Comparison of ENCODE assay signal across 22 cellular contexts in the genomic region with DNA sequence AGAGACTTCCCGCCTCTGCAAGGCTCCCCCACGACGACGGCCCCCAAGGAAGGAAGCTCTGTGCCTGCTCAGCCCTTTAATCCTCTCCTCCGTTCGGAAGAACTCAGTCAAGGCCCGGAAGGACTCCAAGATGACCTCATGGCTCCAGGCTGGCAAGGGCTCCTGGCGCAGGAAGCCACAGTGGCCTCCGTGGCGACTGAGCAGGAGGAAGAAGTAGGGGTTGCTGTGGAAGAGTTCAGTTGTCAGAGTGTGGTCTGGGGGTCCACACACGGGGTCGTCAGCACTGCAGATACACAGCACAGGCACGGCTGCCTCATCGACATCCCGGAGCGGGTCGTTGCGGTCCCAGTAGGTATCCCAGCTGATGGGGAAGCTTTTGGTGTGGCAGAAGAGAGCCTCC. TPM values are rescaled to one million over a fixed set of nuclear protein-coding genes. Genes with fewer than 3 reads are reported as not detected.
DNase-seq lines count a peak whose midpoint lies in the region; ATAC-seq and TF ChIP-seq lines count a peak whose summit lies in the region.
"Had no signal": no experiment of that assay in that cellular context is flagged by ENCODE, and none has a peak within 500 bp of the region (broad histone marks: within the 10 kb centered on the region; RNA-seq: fewer than 3 reads in every experiment).

No MANE protein-coding gene starts in this region.

- TF ChIP-seq POLR2A in sigmoid colon (IDR thresholded peaks at IDR 0.05) = no peak

- WGBS in sigmoid colon, 2 donors = 87 to 93% methylated on average over 18 of the region's 18 CpGs

- peak overlapping the region in 1 of 4 donors; percentile 73 for H3K4me3 Mint-ChIP-seq in CD4-positive, CD25-positive, alpha-beta regulatory T cell
- H3K4me3 Mint-ChIP-seq: activated CD8-positive, alpha-beta T cell treated with anti-CD3 and anti-CD28 coated beads for 36 hours; neural progenitor cell had no signal

- no peak for TF ChIP-seq EP300 in sigmoid colon (IDR thresholded peaks at IDR 0.05)

- TF ChIP-seq CTCF in sigmoid colon (IDR thresholded peaks at IDR 0.05) = no peak

- no peaks in the 10 kb centered on the region for H3K36me3 Mint-ChIP-seq in CD4-positive, CD25-positive, alpha-beta regulatory T cell
- H3K36me3 Mint-ChIP-seq: neural progenitor cell had no signal

- ATAC-seq in CD4-positive, CD25-positive, alpha-beta regulatory T cell (ENCODE audit: low read depth in 2 of 2) = no peak
- ATAC-seq in GM21529 (IDR thresholded peaks at IDR 0.05; ENCODE audit: unreplicated experiment) = no peak
- ATAC-seq: activated CD8-positive, alpha-beta T cell treated with anti-CD3 and anti-CD28 coated beads for 36 hours had no signal

- H3K9me3 Mint-ChIP-seq in CD4-positive, CD25-positive, alpha-beta regulatory T cell = no peaks in the 10 kb centered on the region
- H3K9me3 Mint-ChIP-seq: activated CD8-positive, alpha-beta T cell treated with anti-CD3 and anti-CD28 coated beads for 36 hours; neural progenitor cell had no signal

- H3K4me1 ChIP-seq in CD4-positive, CD25-positive, alpha-beta regulatory T cell (ENCODE audit: control insufficient read depth, insufficient read depth, low read length, poor library complexity, severe bottlenecking) = peaks cover 25% of the 10 kb centered on the region
- peaks cover 0 to 28% (median 19%) of the 10 kb centered on the region in 4 donors for H3K4me1 ChIP-seq in sigmoid colon

- intact Hi-C loops in sigmoid colon (cut with DNase I) = no loop called here

- no peaks in the 10 kb centered on the region for H3K27me3 ChIP-seq in CD4-positive, CD25-positive, alpha-beta regulatory T cell (ENCODE audit: control insufficient read depth, insufficient read depth, low read length)
- H3K27me3 ChIP-seq in sigmoid colon = no peaks in the 10 kb centered on the region
- H3K27me3 ChIP-seq: breast epithelium had no signal

- peak overlapping the region in 2 of 3 donors; percentile 11 to 38 for H3K27ac Mint-ChIP-seq in CD4-positive, CD25-positive, alpha-beta regulatory T cell

- H3K36me3 ChIP-seq in CD4-positive, CD25-positive, alpha-beta regulatory T cell (ENCODE audit: control insufficient read depth, insufficient read depth, low read length) = peaks cover 11% of the 10 kb centered on the region
- peaks cover 0 to 11% (median 0%) of the 10 kb centered on the region in 4 donors for H3K36me3 ChIP-seq in sigmoid colon
- H3K36me3 ChIP-seq: breast epithelium, neural progenitor cell had no signal

- no peaks in the 10 kb centered on the region for H3K9me3 ChIP-seq in CD4-positive, CD25-positive, alpha-beta regulatory T cell (ENCODE audit: control insufficient read depth in 2 of 2, low read length in 2 of 2)
- no peaks in the 10 kb centered on the region for H3K9me3 ChIP-seq in sigmoid colon
- H3K9me3 ChIP-seq: breast epithelium, HAP-1 had no signal

- no peak for DNase-seq in CD4-positive, CD25-positive, alpha-beta regulatory T cell
- DNase-seq in UCSD-AML1 (lab: John Stamatoyannopoulos, UW; ENCODE audit: unreplicated experiment) (peak; percentile 51), islet precursor cell (peak; percentile 53), sigmoid colon (peak; percentile 56), NCI-H187 (lab: John Stamatoyannopoulos, UW) (no peak), cerebellum (ENCODE audit: low spot score) (no peak)
- DNase-seq in stimulated activated CD4-positive, alpha-beta T cell treated with anti-CD3 and anti-CD28 coated beads, Interleukin-1b, Interleukin-23, amount 100 ng/mL, for 48 hours = no peak
- DNase-seq: activated CD8-positive, alpha-beta T cell treated with anti-CD3 and anti-CD28 coated beads for 36 hours; activated T-cell treated with anti-CD3 and anti-CD28 coated beads, Interleukin-2, amount 50 U/mL, for 48 hours; DMS 273 treated with DMSO at 0.1 percent for 48 hours; NCI-H1048; NCI-H2081 treated with DMSO at 0.1 percent for 48 hours; NCI-H510A; stimulated activated CD4-positive, alpha-beta T cell treated with anti-CD3 and anti-CD28 coated beads, Interleukin-15, amount 100 ng/mL, for 24 hours; stimulated activated naive CD4-positive, alpha-beta T cell treated with Interleukin-2 at 50 U/mL for 16 hours; SW 1271 had no signal

- no peaks in the 10 kb centered on the region for H3K27me3 Mint-ChIP-seq in CD4-positive, CD25-positive, alpha-beta regulatory T cell
- H3K27me3 Mint-ChIP-seq: activated CD8-positive, alpha-beta T cell treated with anti-CD3 and anti-CD28 coated beads for 36 hours had no signal

- H3K27ac ChIP-seq in CD4-positive, CD25-positive, alpha-beta regulatory T cell (ENCODE audit: insufficient read depth, low read length, poor library complexity, severe bottlenecking) = no peak overlapping the region
- no peak overlapping the region for H3K27ac ChIP-seq in sigmoid colon
- H3K27ac ChIP-seq: KMS-11, neural progenitor cell, VCaP had no signal

- H3K4me1 Mint-ChIP-seq in CD4-positive, CD25-positive, alpha-beta regulatory T cell = peaks cover 0 to 33% (median 15%) of the 10 kb centered on the region in 4 donors

- no peak overlapping the region for H3K4me3 ChIP-seq in CD4-positive, CD25-positive, alpha-beta regulatory T cell (ENCODE audit: low read depth, low read length)
- no peak overlapping the region for H3K4me3 ChIP-seq in sigmoid colon
- H3K4me3 ChIP-seq: breast epithelium, HAP-1, neural progenitor cell had no signal

RNA-seq across cellular contexts. Expression of gene ABHD15, which starts 4.2 kb away (rescaled TPM):
- total RNA-seq in CD4-positive, CD25-positive, alpha-beta regulatory T cell = 9.9 TPM
- 1 to 10 TPM; 6.2 to 9.2 (median 7.4) TPM for polyA plus RNA-seq in CD4-positive, CD25-positive, alpha-beta regulatory T cell
- total RNA-seq in sigmoid colon (10 to 100 TPM in 1 of 4 donors, 1 to 10 TPM in 3; 4.1 to 10.8 (median 6.7) TPM), cerebellum (1.8 TPM)
- polyA plus RNA-seq in sigmoid colon = 10 to 100 TPM in 1 of 3 donors, 1 to 10 TPM in 2; 4.9 to 10.3 (median 5.4) TPM

RNA-seq across cellular contexts. Expression of gene TP53I13, which starts 5.9 kb away (rescaled TPM):
- total RNA-seq in CD4-positive, CD25-positive, alpha-beta regulatory T cell = 87.4 TPM
- polyA plus RNA-seq in CD4-positive, CD25-positive, alpha-beta regulatory T cell = 10 to 100 TPM; 22.2 to 36.4 (median 26.2) TPM
- total RNA-seq in sigmoid colon = 10 to 100 TPM; 28.8 to 41.8 (median 35.4) TPM
- polyA plus RNA-seq in sigmoid colon = 10 to 100 TPM; 14.4 to 79.0 (median 20.3) TPM
- total RNA-seq in cerebellum = 11.7 TPM

RNA-seq across cellular contexts. Expression of gene GIT1, which starts 26.8 kb away (rescaled TPM):
- 41.5 TPM for total RNA-seq in CD4-positive, CD25-positive, alpha-beta regulatory T cell
- polyA plus RNA-seq in CD4-positive, CD25-positive, alpha-beta regulatory T cell = 1 to 10 TPM; 5.5 to 9.2 (median 6.4) TPM
- 10 to 100 TPM; 13.6 to 31.3 (median 16.8) TPM for total RNA-seq in sigmoid colon
- polyA plus RNA-seq in sigmoid colon = 10 to 100 TPM; 16.9 to 28.5 (median 18.0) TPM
- total RNA-seq in cerebellum = 35.7 TPM

RNA-seq across cellular contexts. Expression of gene ANKRD13B, which starts 30.3 kb away (rescaled TPM):
- 5.9 TPM for total RNA-seq in CD4-positive, CD25-positive, alpha-beta regulatory T cell
- polyA plus RNA-seq in CD4-positive, CD25-positive, alpha-beta regulatory T cell = under 1 TPM in 2 of 4 donors, not detected in 2; 0.05 to 0.18 TPM
- total RNA-seq in sigmoid colon = 10 to 100 TPM in 1 of 4 donors, 1 to 10 TPM in 3; 5.4 to 17.2 (median 6.2) TPM
- 1 to 10 TPM; 1.6 to 5.2 (median 3.0) TPM for polyA plus RNA-seq in sigmoid colon
- 28.6 TPM for total RNA-seq in cerebellum

Comparison
In these comparisons a context has a peak if more than half of its experiments do, and no peak if none do; other contexts are left out.
1. DNase-seq: peak in UCSD-AML1 (single experiment), islet precursor cell (single experiment) and sigmoid colon (single experiment); none in CD4-positive, CD25-positive, alpha-beta regulatory T cell (0 of 3), NCI-H187 (0 of 2), cerebellum (single experiment) and stimulated activated CD4-positive, alpha-beta T cell treated with anti-CD3 and anti-CD28 coated beads, Interleukin-1b, Interleukin-23, amount 100 ng/mL, for 48 hours (single experiment).